In genomic region chr6:109441069-109441816, GRCh38 we compare ENCODE assay signal across 8 cellular contexts. TPM values are rescaled to one million over a fixed set of nuclear protein-coding genes. Genes with fewer than 3 reads are reported as not detected.
DNase-seq lines count a peak whose midpoint lies in the region; TF ChIP-seq lines count a peak whose summit lies in the region.

No MANE protein-coding gene starts in this region.

- no peak for TF ChIP-seq POLR2A in uterus (IDR thresholded peaks at IDR 0.05)

- TF ChIP-seq CTCF in HFFc6 (IDR thresholded peaks at IDR 0.05): no peak; the same call in 1 of the 2 replicates
- TF ChIP-seq CTCF in mesothelial cell of epicardium (IDR thresholded peaks at IDR 0.05; ENCODE audit: unreplicated experiment): no peak
- TF ChIP-seq CTCF in uterus (IDR thresholded peaks at IDR 0.05): no peak

- no peaks in the 10 kb centered on the region for H3K9me3 ChIP-seq in effector memory CD4-positive, alpha-beta T cell (ENCODE audit: control insufficient read depth, low read length)
- no peaks in the 10 kb centered on the region for H3K9me3 ChIP-seq in uterus

- H3K27ac Mint-ChIP-seq in HFFc6 (peak overlapping the region; percentile 90), mesothelial cell of epicardium (peak overlapping the region; percentile 96)

- H3K4me3 ChIP-seq in effector memory CD4-positive, alpha-beta T cell (ENCODE audit: insufficient read depth, low read depth, low read length, poor library complexity, severe bottlenecking): peak overlapping the region; percentile 73
- peak overlapping the region; percentile 68 to 90 for H3K4me3 ChIP-seq in uterus

- peaks cover 23% of the 10 kb centered on the region for H3K36me3 ChIP-seq in effector memory CD4-positive, alpha-beta T cell (ENCODE audit: control insufficient read depth, insufficient read depth, low read length)
- no peaks in the 10 kb centered on the region for H3K36me3 ChIP-seq in uterus

- H3K27ac ChIP-seq in effector memory CD4-positive, alpha-beta T cell (ENCODE audit: insufficient read depth, low read length, poor library complexity, severe bottlenecking): peak overlapping the region; percentile 94
- peak overlapping the region; percentile 78 to 91 for H3K27ac ChIP-seq in uterus

- intact Hi-C loops in uterus (cut with DNase I; ENCODE audit: low total_unique reads): no loop called here

- H3K4me1 Mint-ChIP-seq in HFFc6 (ENCODE audit: low read depth) (peaks cover 23% of the 10 kb centered on the region), mesothelial cell of epicardium (peaks cover 18% of the 10 kb centered on the region)

- H3K4me1 ChIP-seq in effector memory CD4-positive, alpha-beta T cell (ENCODE audit: control insufficient read depth, insufficient read depth, low read length, poor library complexity, severe bottlenecking): peaks cover 14% of the 10 kb centered on the region
- H3K4me1 ChIP-seq in uterus: no peaks in the 10 kb centered on the region

- H3K27me3 ChIP-seq in effector memory CD4-positive, alpha-beta T cell (replicated peaks; ENCODE audit: control insufficient read depth, insufficient read depth, low read length, poor library complexity, severe bottlenecking): no peaks in the 10 kb centered on the region
- no peaks in the 10 kb centered on the region for H3K27me3 ChIP-seq in uterus

- H3K36me3 Mint-ChIP-seq in HFFc6 (ENCODE audit: low read depth): peaks cover 20% of the 10 kb centered on the region
- peaks cover 5% of the 10 kb centered on the region for H3K36me3 Mint-ChIP-seq in mesothelial cell of epicardium

- DNase-seq in NCI-H82 (lab: John Stamatoyannopoulos, UW): peak; percentile 69
- no peak for DNase-seq in NCI-H82 treated with DMSO at 0.1 percent for 48 hours (lab: John Stamatoyannopoulos, UW; ENCODE audit: unreplicated experiment)
- no peak for DNase-seq in HFFc6
- peak; percentile 67 for DNase-seq in NAMALWA (ENCODE audit: low spot score)
- peak; percentile 58 for DNase-seq in activated CD4-positive, alpha-beta T cell treated with anti-CD3 and anti-CD28 coated beads for 48 hours
- DNase-seq in effector memory CD4-positive, alpha-beta T cell: peak; percentile 44 to 48 (median 44)
- DNase-seq in mesothelial cell of epicardium (ENCODE audit: low spot score in 2 of 2, unreplicated experiment in 2 of 2): peak in 1 of 2 experiments; percentile 60
- DNase-seq in uterus: peak; percentile 48 to 54

- H3K4me3 Mint-ChIP-seq in HFFc6 (peak overlapping the region; percentile 95), mesothelial cell of epicardium (peak overlapping the region; percentile 94)

- H3K9me3 Mint-ChIP-seq in HFFc6 (no peaks in the 10 kb centered on the region), mesothelial cell of epicardium (no peaks in the 10 kb centered on the region)

- H3K27me3 Mint-ChIP-seq in HFFc6 (ENCODE audit: insufficient read depth): peaks cover 10% of the 10 kb centered on the region
- H3K27me3 Mint-ChIP-seq in mesothelial cell of epicardium (ENCODE audit: low read depth): no peaks in the 10 kb centered on the region

RNA-seq across cellular contexts. Expression of gene SMPD2, which starts 0.7 kb away (rescaled TPM):
- 1 to 10 TPM; 5.0 to 7.4 (median 5.7) TPM for total RNA-seq in HFFc6 (2021; fragmentation: NEBNext Ultra II Directional; extraction: Animal tissue kit (Norgen Biotek cat#: 25700))
- total RNA-seq in mesothelial cell of epicardium: 9.8 to 11.9 TPM (median 10.4 TPM) in 3 replicates
- total RNA-seq in uterus: 10 to 100 TPM in 2 of 4 donors, 1 to 10 TPM in 2; 2.8 to 16.3 (median 8.5) TPM

RNA-seq across cellular contexts. Expression of gene PPIL6, which starts 0.8 kb away (rescaled TPM):
- total RNA-seq in HFFc6 (2021; fragmentation: NEBNext Ultra II Directional; extraction: Animal tissue kit (Norgen Biotek cat#: 25700)): under 1 TPM in 5 of 6 experiments, not detected in 1; 0.21 to 0.53 (median 0.43) TPM
- total RNA-seq in mesothelial cell of epicardium (2.9 to 4.8 TPM (median 4.8 TPM) in 3 replicates), uterus (10 to 100 TPM in 1 of 4 donors, 1 to 10 TPM in 2, under 1 TPM in 1; 0.59 to 18.0 (median 4.6) TPM)

RNA-seq across cellular contexts. Expression of gene MICAL1, which starts 14.3 kb away (rescaled TPM):
- 10 to 100 TPM; 37.9 to 44.9 (median 40.4) TPM for total RNA-seq in HFFc6 (2021; fragmentation: NEBNext Ultra II Directional; extraction: Animal tissue kit (Norgen Biotek cat#: 25700))
- total RNA-seq in mesothelial cell of epicardium (26.3 to 30.3 TPM (median 29.6 TPM) in 3 replicates), uterus (10 to 100 TPM; 27.2 to 46.1 (median 36.2) TPM)

RNA-seq across cellular contexts. Expression of gene ZBTB24, which starts 41.8 kb away (rescaled TPM):
- 1 to 10 TPM; 5.7 to 6.3 (median 6.1) TPM for total RNA-seq in HFFc6 (2021; fragmentation: NEBNext Ultra II Directional; extraction: Animal tissue kit (Norgen Biotek cat#: 25700))
- total RNA-seq in mesothelial cell of epicardium (8.0 to 9.4 TPM (median 9.1 TPM) in 3 replicates), uterus (10 to 100 TPM in 2 of 4 donors, 1 to 10 TPM in 2; 4.4 to 12.6 (median 9.0) TPM)

RNA-seq across cellular contexts. Expression of gene CD164, which starts 59.0 kb away (rescaled TPM):
- 100 to 1,000 TPM; 243 to 260 (median 252) TPM for total RNA-seq in HFFc6 (2021; fragmentation: NEBNext Ultra II Directional; extraction: Animal tissue kit (Norgen Biotek cat#: 25700))
- total RNA-seq in mesothelial cell of epicardium: 255 to 262 TPM (median 256 TPM) in 3 replicates
- total RNA-seq in uterus: 100 to 1,000 TPM in 3 of 4 donors, 10 to 100 TPM in 1; 64.0 to 314 (median 182) TPM

Comparison
In these comparisons a context has a peak if more than half of its experiments do, and no peak if none do; other contexts are left out.
1. DNase-seq: peak in NCI-H82 (single experiment), NAMALWA (single experiment), activated CD4-positive, alpha-beta T cell treated with anti-CD3 and anti-CD28 coated beads for 48 hours (single experiment), effector memory CD4-positive, alpha-beta T cell (3 of 3) and uterus (2 of 2); none in NCI-H82 treated with DMSO at 0.1 percent for 48 hours (single experiment) and HFFc6 (single experiment).